Comparison of ENCODE assay signal across 1 cellular context in genomic region chr2:73033766-73034381, GRCh38.
TF ChIP-seq lines count a peak whose summit lies in the region.

No MANE protein-coding gene starts in this region.

TF ChIP-seq in HepG2, 621 proteins besides CTCF, POLR2A, EP300 and RAD21 (continued from another document):
- TF ChIP-seq ZNF362 (CRISPR knock-in tag; IDR thresholded peaks at IDR 0.05; ENCODE audit: borderline replicate concordance): no peak
